21 cellular contexts compared by ENCODE assay signal in genomic region chr22:43077121-43077877, GRCh38. TPM values are rescaled to one million over a fixed set of nuclear protein-coding genes. Genes with fewer than 3 reads are reported as not detected.
DNase-seq lines count a peak whose midpoint lies in the region; ATAC-seq, FAIRE-seq and TF ChIP-seq lines count a peak whose summit lies in the region.
"Had no signal": no experiment of that assay in that cellular context is flagged by ENCODE, and none has a peak within 500 bp of the region (broad histone marks: within the 10 kb centered on the region; RNA-seq: fewer than 3 reads in every experiment).

No MANE protein-coding gene starts in this region.

- TF ChIP-seq CTCF in A673 (conservative IDR thresholded peaks at IDR 0.05; ENCODE audit: low read depth, low read length): no peak

- no peaks in the 10 kb centered on the region for H3K27me3 ChIP-seq in small intestine (ENCODE audit: control insufficient read depth in 2 of 2, insufficient read depth in 2 of 2, low read length in 2 of 2)
- no peaks in the 10 kb centered on the region for H3K27me3 ChIP-seq in A673 (replicated peaks; ENCODE audit: insufficient read depth, low read depth, low read length, poor library complexity)
- H3K27me3 ChIP-seq: ascending aorta, vagina had no signal

- no peaks in the 10 kb centered on the region for H3K9me3 ChIP-seq in small intestine (ENCODE audit: control insufficient read depth, low read depth)
- H3K9me3 ChIP-seq in A673 (ENCODE audit: low read depth, low read length, poor library complexity, severe bottlenecking): no peaks in the 10 kb centered on the region
- H3K9me3 ChIP-seq: ascending aorta, vagina had no signal

- peak; percentile 9 for ATAC-seq in left colon
- no peak for ATAC-seq in HG02623 (IDR thresholded peaks at IDR 0.05; ENCODE audit: unreplicated experiment)
- no peak for ATAC-seq in GM19324 (IDR thresholded peaks at IDR 0.05; ENCODE audit: low FRiP score, unreplicated experiment)
- ATAC-seq: GM12878 had no signal

- CTCF ChIA-PET in A673 (lab: Charles Lee): no interaction called here

- WGBS in small intestine, 3 donors: 40 to 63% (median 48%) methylated on average over 20 of the region's 20 CpGs

- H3K36me3 ChIP-seq in small intestine (ENCODE audit: control insufficient read depth in 2 of 2, insufficient read depth in 2 of 2, low read length in 2 of 2): no peaks in the 10 kb centered on the region
- no peaks in the 10 kb centered on the region for H3K36me3 ChIP-seq in A673 (ENCODE audit: insufficient read depth, low read length, poor library complexity, severe bottlenecking)
- H3K36me3 ChIP-seq: ascending aorta, vagina had no signal

- H3K4me3 ChIP-seq in small intestine (ENCODE audit: low read depth in 1 of 2, low read length in 2 of 2) (no peak overlapping the region), A673 (ENCODE audit: low read depth, low read length, poor library complexity, severe bottlenecking) (no peak overlapping the region)
- H3K4me3 ChIP-seq: ascending aorta, GM12878, vagina had no signal

- H3K27ac ChIP-seq in small intestine (ENCODE audit: low read depth in 1 of 2, low read length in 1 of 2): no peak overlapping the region
- no peak overlapping the region for H3K27ac ChIP-seq in A673 (ENCODE audit: low read depth, low read length, poor library complexity, severe bottlenecking)
- H3K27ac ChIP-seq: ascending aorta, vagina had no signal

- no peak for FAIRE-seq in small intestine (lab: Jason Lieb, UNC)
- FAIRE-seq: endometrium, GM12878 had no signal

- DNase-seq in NCI-H446 (lab: John Stamatoyannopoulos, UW) (peak; percentile 67 to 88), cerebellar nuclear complex (lab: John Stamatoyannopoulos, UW) (peak; percentile 54 to 80), left colon (no peak), small intestine (peak; percentile 63), A673 (ENCODE audit: low spot score) (no peak)
- DNase-seq: activated CD4-positive, alpha-beta T cell treated with anti-CD3 and anti-CD28 coated beads, Interleukin-2, amount 10 ng/mL, durations not matched to agents 24 days and 14 days; activated CD8-positive, alpha-beta memory T cell treated with anti-CD3 and anti-CD28 coated beads, Interleukin-2, amount 50 U/mL, for 48 hours; activated naive CD4-positive, alpha-beta T cell treated with Interleukin-2 at 50 U/mL for 16 hours; Calu3; GDM1; NCI-H1105 treated with DMSO at 0.1 percent for 48 hours; NK-92 treated with Interleukin-12 subunit alpha and Interleukin-12 subunit beta, amount 100 ng/mL, for 24 hours; stimulated activated CD4-positive, alpha-beta T cell treated with anti-CD3 and anti-CD28 coated beads, Interleukin-2, amount 100 ng/mL, for 48 hours had no signal

- intact Hi-C loops in left colon (cut with DNase I, micrococcal nuclease): no loop called here
- intact Hi-C loops in A673 (cut with micrococcal nuclease; ENCODE audit: unreplicated experiment): no loop called here

- no peaks in the 10 kb centered on the region for H3K4me1 ChIP-seq in small intestine (ENCODE audit: control insufficient read depth in 2 of 2, insufficient read depth in 1 of 2, low read depth in 1 of 2, low read length in 1 of 2)
- no peaks in the 10 kb centered on the region for H3K4me1 ChIP-seq in A673 (ENCODE audit: insufficient read depth, low read length, poor library complexity, severe bottlenecking)
- H3K4me1 ChIP-seq: ascending aorta had no signal

- POLR2A ChIA-PET in A673 (lab: Charles Lee; ENCODE audit: low non-redundant PET): no interaction called here

- no TSS peak for BruUV-seq in A673 (replicated peaks; lab: Mats Ljungman, UMichigan)

RNA-seq across cellular contexts. Expression of gene TTLL1, which starts 11.9 kb away (rescaled TPM):
- 1 to 10 TPM; 2.1 to 3.2 TPM for total RNA-seq in left colon
- 1 to 10 TPM; 1.1 to 4.2 (median 1.1) TPM for polyA plus RNA-seq in small intestine
- 6.4 and 6.8 TPM in 2 replicates for total RNA-seq in A673 (2021)

RNA-seq across cellular contexts. Expression of gene BIK, which starts 33.3 kb away (rescaled TPM):
- 10 to 100 TPM; 22.6 to 23.0 TPM for total RNA-seq in left colon
- 10 to 100 TPM; 14.7 to 26.2 (median 22.7) TPM for polyA plus RNA-seq in small intestine
- 1.8 and 2.0 TPM in 2 replicates for total RNA-seq in A673 (2021)
- total RNA-seq: ascending aorta, osteocyte, RPMI7951, vagina had no signal

Comparison
In these comparisons a context has a peak if more than half of its experiments do, and no peak if none do; other contexts are left out.
1. DNase-seq: peak in NCI-H446 (2 of 2), cerebellar nuclear complex (2 of 2) and small intestine (single experiment); none in left colon (0 of 2) and A673 (single experiment).